8 cellular contexts compared by ENCODE assay signal in the genomic region with DNA sequence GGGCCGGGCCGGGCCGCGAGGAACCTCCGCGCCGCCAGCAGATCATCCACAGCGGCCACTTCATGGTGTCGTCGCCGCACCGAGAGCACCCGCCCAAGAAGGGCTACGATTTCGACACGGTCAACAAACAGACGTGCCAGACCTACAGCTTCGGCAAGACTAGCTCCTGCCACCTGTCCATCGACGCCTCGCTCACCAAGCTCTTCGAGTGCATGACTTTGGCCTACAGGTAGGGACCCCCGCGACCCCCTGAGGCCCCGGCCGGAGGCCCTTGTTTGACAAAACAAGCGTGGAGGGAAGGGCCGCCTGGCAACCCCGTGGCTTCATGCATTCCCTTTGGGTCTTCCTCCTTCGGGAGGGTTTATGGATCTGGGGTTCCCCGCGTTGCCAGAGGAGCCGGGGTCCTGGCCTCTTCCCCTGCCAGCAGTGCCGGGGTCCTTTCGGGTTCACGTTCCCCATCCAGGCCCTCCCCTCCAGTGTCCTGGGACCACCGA. TPM values are rescaled to one million over a fixed set of nuclear protein-coding genes. Genes with fewer than 3 reads are reported as not detected.
DNase-seq lines count a peak whose midpoint lies in the region; ATAC-seq, FAIRE-seq and TF ChIP-seq lines count a peak whose summit lies in the region.

No MANE protein-coding gene starts in this region.

- H4K20me1 ChIP-seq in BLaER1 treated with 17β-estradiol and CSF1 and Interleukin-3, amounts not matched to agents 10 nM and 100 nM, result peaks cover 23 to 55% (median 49%) of the 10 kb centered on the region in 11 experiments
- no peaks in the 10 kb centered on the region for H4K20me1 ChIP-seq in HCT116 (ENCODE audit: insufficient read depth)
- peaks cover 0 to 4% of the 10 kb centered on the region in 2 experiments for H4K20me1 ChIP-seq in H1 (replicated peaks in 1 of 2; ENCODE audit: control insufficient read depth in 1 of 2, insufficient read depth in 2 of 2, low read length in 2 of 2)

- H3K9me3 Mint-ChIP-seq in T-cell (no peaks in the 10 kb centered on the region), naive B cell (no peaks in the 10 kb centered on the region)

- H3K4me1 Mint-ChIP-seq in T-cell, result peaks cover 43 to 50% (median 46%) of the 10 kb centered on the region in 3 donors
- peaks cover 42 to 72% (median 65%) of the 10 kb centered on the region in 3 donors for H3K4me1 Mint-ChIP-seq in naive B cell

- TF ChIP-seq POLR2A in HCT116 (IDR thresholded peaks at IDR 0.05; ENCODE audit: borderline replicate concordance, extremely low read depth, insufficient read depth, insufficient read length) (no peak), H1 (IDR thresholded peaks at IDR 0.05; ENCODE audit: control extremely low read depth in 1 of 2, low read depth in 2 of 2, low read length in 2 of 2) (no peak)

- no peak overlapping the region for H2AFZ ChIP-seq in HCT116 (ENCODE audit: low read depth, low read length, poor library complexity, severe bottlenecking)
- no peak overlapping the region for H2AFZ ChIP-seq in H1 (ENCODE audit: low read length)

- CTCF ChIA-PET in HCT116 (lab: Charles Lee) (interaction anchor here (1.5 kb wide), 1 partner anchor 44 kb away, joined by 5 read pairs; no protein-coding TSS in a partner anchor), T-cell (lab: Charles Lee) (interaction anchor here in 1 of 2 donors (0.6 to 0.8 kb wide), 4 partner anchors 11 to 1741 kb away, joined by 3 to 5 read pairs (median 4); no protein-coding TSS in a partner anchor), H1 (lab: Charles Lee; ENCODE audit: partially characterized antibody) (interaction anchor here (3.8 kb wide), 1 partner anchor 45 kb away, joined by 26 read pairs; no protein-coding TSS in a partner anchor)

- H3K27ac Mint-ChIP-seq in T-cell (peak overlapping the region; percentile 92 to 97), naive B cell (peak overlapping the region; percentile 87 to 95 (median 91))

- H2BK12ac ChIP-seq in H1 (ENCODE audit: low read depth, low read length), result 0 out of 2 replicates have a peak overlapping the region, but pooled peaks have one; percentile 39

- H2AK5ac ChIP-seq in H1 (ENCODE audit: low read depth, low read length), result no peak overlapping the region

- no peak overlapping the region for H4K91ac ChIP-seq in H1 (replicated peaks; ENCODE audit: insufficient read length, low read length)

- peak overlapping the region; percentile 87 to 98 (median 96) for H3K4me3 ChIP-seq in BLaER1 treated with 17β-estradiol and CSF1 and Interleukin-3, amounts not matched to agents 10 nM and 100 nM
- H3K4me3 ChIP-seq in HCT116 (replicated peaks in 1 of 2; ENCODE audit: low read depth in 1 of 2, low read length in 2 of 2), result peak overlapping the region; percentile 69 to 83
- peak overlapping the region; percentile 62 to 74 (median 68) for H3K4me3 ChIP-seq in H1 (ENCODE audit: extremely low read depth in 1 of 4, insufficient read depth in 2 of 4, low read depth in 3 of 4, low read length in 4 of 4)

- H4K5ac ChIP-seq in H1 (ENCODE audit: insufficient read length, low read depth, low read length), result no peak overlapping the region

- 0 out of 2 replicates have a peak overlapping the region, but pooled peaks have one; percentile 35 for H2BK5ac ChIP-seq in H1 (ENCODE audit: low read depth, low read length)

- H3K36me3 ChIP-seq in BLaER1 treated with 17β-estradiol and CSF1 and Interleukin-3, amounts not matched to agents 10 nM and 100 nM, result peaks cover 0 to 8% (median 4%) of the 10 kb centered on the region in 11 experiments; a peak in 10 of 22 replicates
- peaks cover 4 to 17% of the 10 kb centered on the region in 2 experiments; a peak in 3 of 4 replicates for H3K36me3 ChIP-seq in HCT116 (ENCODE audit: control insufficient read depth in 1 of 2, insufficient read depth in 2 of 2, low read length in 2 of 2)
- H3K36me3 ChIP-seq in H1 (ENCODE audit: control insufficient read depth in 2 of 4, insufficient read depth in 4 of 4, low read length in 3 of 4), result no peaks in the 10 kb centered on the region; a peak in 1 of 8 replicates

- peak overlapping the region; percentile 86 to 92 (median 92) for H3K4me3 Mint-ChIP-seq in T-cell
- H3K4me3 Mint-ChIP-seq in naive B cell, result peak overlapping the region; percentile 86 to 96 (median 94)

- no peak for FAIRE-seq in H1 (lab: Jason Lieb, UNC)

- H4K8ac ChIP-seq in H1 (ENCODE audit: extremely low read depth, insufficient read depth, low read length), result peak overlapping the region; percentile 32; the same call in 1 of the 2 replicates

- H3K27me3 Mint-ChIP-seq in T-cell (no peaks in the 10 kb centered on the region), naive B cell (no peaks in the 10 kb centered on the region)

- peak overlapping the region; percentile 70 to 98 (median 97) for H3K27ac ChIP-seq in BLaER1 treated with 17β-estradiol and CSF1 and Interleukin-3, amounts not matched to agents 10 nM and 100 nM
- H3K27ac ChIP-seq in HCT116 (ENCODE audit: low read depth, low read length) (peak overlapping the region; percentile 79), H1 (ENCODE audit: low read depth, low read length) (no peak overlapping the region)

- H3K27me3 ChIP-seq in BLaER1 treated with 17β-estradiol and CSF1 and Interleukin-3, amounts not matched to agents 10 nM and 100 nM, result no peaks in the 10 kb centered on the region
- no peaks in the 10 kb centered on the region for H3K27me3 ChIP-seq in HCT116 (ENCODE audit: insufficient read depth, low read length)
- H3K27me3 ChIP-seq in H1 (replicated peaks in 1 of 4; ENCODE audit: control insufficient read depth in 3 of 4, extremely low read depth in 1 of 4, insufficient read depth in 3 of 4, low read length in 3 of 4), result peaks cover 4 to 21% (median 19%) of the 10 kb centered on the region in 4 experiments; a peak in 6 of 7 replicates

- no peak overlapping the region for H2BK20ac ChIP-seq in H1 (ENCODE audit: low read length)

- H3K4ac ChIP-seq in H1 (replicated peaks; ENCODE audit: insufficient read length, low read depth, low read length), result no peak overlapping the region

- H2BK15ac ChIP-seq in H1 (ENCODE audit: low read length), result no peak overlapping the region

- no peak overlapping the region for H3K14ac ChIP-seq in H1 (ENCODE audit: insufficient read length)

- H3K36me3 Mint-ChIP-seq in T-cell (peaks cover 5% of the 10 kb centered on the region), naive B cell (no peaks in the 10 kb centered on the region)

- TF ChIP-seq CTCF in HCT116 (IDR thresholded peaks at IDR 0.05 in 2 of 3, conservative IDR thresholded peaks at IDR 0.05 in 1 of 3; ENCODE audit: borderline replicate concordance in 1 of 3, insufficient read depth in 1 of 3, low read depth in 2 of 3, low read length in 2 of 3) (no peak), H1 (IDR thresholded peaks at IDR 0.05; ENCODE audit: control extremely low read depth in 1 of 3, insufficient read depth in 1 of 3, low read depth in 1 of 3, low read length in 3 of 3) (no peak)

- H3K56ac ChIP-seq in H1 (replicated peaks; ENCODE audit: insufficient read length, low read depth, low read length), result no peak overlapping the region

- RAD21 ChIA-PET in HCT116 (lab: Charles Lee; ENCODE audit: low non-redundant PET in 1 of 2, low total read pairs in 2 of 2, uncharacterized antibody in 2 of 2, unreplicated experiment in 2 of 2), result no interaction called here

- no peaks in the 10 kb centered on the region for H3K9me2 ChIP-seq in HCT116 (ENCODE audit: insufficient read depth)

- peaks cover 57 to 73% (median 64%) of the 10 kb centered on the region in 10 experiments for H3K4me1 ChIP-seq in BLaER1 treated with 17β-estradiol and CSF1 and Interleukin-3, amounts not matched to agents 10 nM and 100 nM
- H3K4me1 ChIP-seq in HCT116 (ENCODE audit: control insufficient read depth in 1 of 2, insufficient read depth in 2 of 2, low read length in 2 of 2) (peaks cover 17 to 30% of the 10 kb centered on the region in 2 experiments), H1 (replicated peaks in 1 of 4; ENCODE audit: control insufficient read depth in 3 of 4, insufficient read depth in 4 of 4, low read length in 3 of 4) (peaks cover 4 to 8% (median 5%) of the 10 kb centered on the region in 4 experiments; a peak in 5 of 7 replicates)

- no peak for TF ChIP-seq RAD21 in HCT116 (IDR thresholded peaks at IDR 0.05; ENCODE audit: low read depth)
- TF ChIP-seq RAD21 in H1 (IDR thresholded peaks at IDR 0.05 in 1 of 2, conservative IDR thresholded peaks at IDR 0.05 in 1 of 2; ENCODE audit: low read depth in 2 of 2, low read length in 2 of 2), result no peak

- DNase-seq in HCT116 (ENCODE audit: low read depth, low spot score) (no peak), T-cell (peak in 3 of 34 experiments; percentile 24 to 32 (median 25)), H1 (ENCODE audit: low read depth in 1 of 2, low spot score in 2 of 2) (peak in 1 of 2 experiments; percentile 75), naive B cell (no peak), HuH-7 (ENCODE audit: low spot score) (no peak)

- H3K79me2 ChIP-seq in HCT116 (ENCODE audit: insufficient read depth, low read length), result peaks cover 52% of the 10 kb centered on the region
- H3K79me2 ChIP-seq in H1 (ENCODE audit: control insufficient read depth in 1 of 2, insufficient read depth in 2 of 2, low read length in 2 of 2), result peaks cover 4 to 21% of the 10 kb centered on the region in 2 experiments; a peak in 3 of 4 replicates

- no TSS peak for BruUV-seq in HCT116 (replicated peaks; lab: Mats Ljungman, UMichigan)

- H3K23me2 ChIP-seq in H1 (ENCODE audit: low read depth, low read length), result peaks cover 13% of the 10 kb centered on the region; the same call in 1 of the 2 replicates

- peak overlapping the region; percentile 93 to 99 (median 98) for H3K9ac ChIP-seq in BLaER1 treated with 17β-estradiol and CSF1 and Interleukin-3, amounts not matched to agents 10 nM and 100 nM
- H3K9ac ChIP-seq in HCT116 (ENCODE audit: low read length) (peak overlapping the region; percentile 87), H1 (replicated peaks in 1 of 4; ENCODE audit: extremely low read depth in 1 of 4, low read depth in 3 of 4, low read length in 3 of 4) (peak overlapping the region; percentile 34 to 63 (median 44); a peak in 6 of 7 replicates)

- H2BK120ac ChIP-seq in H1 (replicated peaks; ENCODE audit: low read depth, low read length), result no peak overlapping the region

- no peak overlapping the region for H3K23ac ChIP-seq in H1 (ENCODE audit: insufficient read length)

- H3K18ac ChIP-seq in H1 (ENCODE audit: extremely low read depth, low read length), result no peak overlapping the region; the same call in 1 of the 2 replicates

- ATAC-seq in HCT116, result peak; percentile 35
- ATAC-seq in T-cell (replicated peaks in 1 of 4), result peak; percentile 7 to 33 (median 26)
- ATAC-seq in naive B cell (ENCODE audit: low read depth in 2 of 2), result peak in 1 of 2 donors; percentile 10
- ATAC-seq in GM18520 (IDR thresholded peaks at IDR 0.05; ENCODE audit: unreplicated experiment), result no peak
- no peak for ATAC-seq in GM19328 (IDR thresholded peaks at IDR 0.05; ENCODE audit: unreplicated experiment)

- 8% methylated on average over 37 of the region's 37 CpGs; no CpG with 5 or more reads in 1 of the 2 experiments for WGBS in H1 (ENCODE audit: extremely low coverage in 1 of 2, insufficient coverage in 1 of 2, insufficient read length in 1 of 2, insufficient replicate concordance in 2 of 2, low coverage in 1 of 2, low lambda C conversion rate in 2 of 2, missing lambda C conversion rate in 1 of 2), 2 experiments

- POLR2A ChIA-PET in HCT116 (lab: Charles Lee) (interaction anchor here (1.4 kb wide), 1 partner anchor 15 kb away, joined by 5 read pairs; no protein-coding TSS in a partner anchor), T-cell (lab: Charles Lee) (no interaction called here), H1 (lab: Charles Lee; ENCODE audit: partially characterized antibody) (interaction anchor here (1.3 to 2.0 kb wide), 5 partner anchors 10 to 146 kb away, joined by 3 to 20 read pairs (median 5); no protein-coding TSS in a partner anchor)

- H3K4me2 ChIP-seq in BLaER1 treated with 17β-estradiol and CSF1 and Interleukin-3, amounts not matched to agents 10 nM and 100 nM, result peak overlapping the region; percentile 93 to 100 (median 98)
- H3K4me2 ChIP-seq in HCT116 (ENCODE audit: low read length), result peak overlapping the region; percentile 89
- peak overlapping the region; percentile 87 to 98 for H3K4me2 ChIP-seq in H1 (ENCODE audit: insufficient read depth in 1 of 2, low read depth in 2 of 2, low read length in 2 of 2)

- TF ChIP-seq EP300 in H1 (IDR thresholded peaks at IDR 0.05; ENCODE audit: borderline replicate concordance in 1 of 2, low read depth in 2 of 2, low read length in 2 of 2), result no peak

- intact Hi-C loops in HCT116 (cut with micrococcal nuclease), result no loop called here

- H3K79me1 ChIP-seq in H1 (ENCODE audit: low read depth, low read length), result peaks cover 8% of the 10 kb centered on the region; the same call in 1 of the 2 replicates

- peaks cover 0 to 10% (median 5%) of the 10 kb centered on the region in 11 experiments; a peak in 12 of 22 replicates for H3K9me3 ChIP-seq in BLaER1 treated with 17β-estradiol and CSF1 and Interleukin-3, amounts not matched to agents 10 nM and 100 nM (replicated peaks in 1 of 11)
- H3K9me3 ChIP-seq in HCT116 (ENCODE audit: control insufficient read depth in 1 of 2, insufficient read depth in 1 of 2, low read depth in 1 of 2, low read length in 2 of 2) (no peaks in the 10 kb centered on the region), H1 (ENCODE audit: insufficient read depth in 2 of 2, low read depth in 1 of 2, low read length in 1 of 2) (no peaks in the 10 kb centered on the region)

RNA-seq across cellular contexts. Expression of a gene that starts 0.5 kb away (rescaled TPM):
- 46.3 TPM for total RNA-seq in HCT116 (2021; ENCODE audit: unreplicated experiment)
- polyA plus RNA-seq in HCT116 (2012), result 26.2 and 26.3 TPM in 2 replicates
- total RNA-seq in T-cell, result 100 to 1,000 TPM in 2 of 5 donors, 10 to 100 TPM in 3; 87.9 to 113 (median 98.3) TPM
- total RNA-seq in H1 (2021; fragmentation: NEBNext Ultra II Directional; extraction: Animal tissue kit (Norgen Biotek cat#: 25700)), result 40.4 and 40.5 TPM in 2 replicates
- polyA plus RNA-seq in H1 (2011; rRNA removed), result 5.5 and 13.2 TPM in 2 replicates
- 4.1 TPM for polyA plus RNA-seq in H1 (2011; cell fraction: cytosol; rRNA removed)
- 18.6 TPM for polyA plus RNA-seq in H1 (2011; cell fraction: nucleus; rRNA removed)
- polyA plus RNA-seq in H1 (2012, experiment 1 of 2), result 15.2 to 19.4 TPM (median 18.9 TPM) in 4 replicates
- 13.9 TPM for polyA plus RNA-seq in H1 (2012, experiment 2 of 2)
- polyA plus RNA-seq in H1 (2013, experiment 1 of 2), result 33.1 TPM
- polyA plus RNA-seq in H1 (2013, experiment 2 of 2), result 33.0 TPM
- polyA minus RNA-seq in H1 (2011; rRNA and poly(A)+ RNA removed), result 10.0 and 15.5 TPM in 2 replicates
- polyA minus RNA-seq in H1 (2011; cell fraction: cytosol; rRNA and poly(A)+ RNA removed), result 23.0 TPM
- 35.1 TPM for polyA minus RNA-seq in H1 (2011; cell fraction: nucleus; rRNA and poly(A)+ RNA removed)
- polyA plus RNA-seq in naive B cell (ENCODE audit: low read depth in 6 of 6), result 10 to 100 TPM in 4 of 6 donors, 1 to 10 TPM in 2; 8.5 to 30.4 (median 11.0) TPM

RNA-seq across cellular contexts. Expression of a gene that starts 57.4 kb away (rescaled TPM):
- total RNA-seq in HCT116 (2021; ENCODE audit: unreplicated experiment), result 14.2 TPM
- 9.7 and 10.5 TPM in 2 replicates for polyA plus RNA-seq in HCT116 (2012)
- 1 to 10 TPM; 5.3 to 7.4 (median 6.7) TPM for total RNA-seq in T-cell
- total RNA-seq in H1 (2021; fragmentation: NEBNext Ultra II Directional; extraction: Animal tissue kit (Norgen Biotek cat#: 25700)), result 12.7 and 13.6 TPM in 2 replicates
- polyA plus RNA-seq in H1 (2011; rRNA removed), result 11.9 and 13.9 TPM in 2 replicates
- 10.4 TPM for polyA plus RNA-seq in H1 (2011; cell fraction: cytosol; rRNA removed)
- 12.9 TPM for polyA plus RNA-seq in H1 (2011; cell fraction: nucleus; rRNA removed)
- polyA plus RNA-seq in H1 (2012, experiment 1 of 2), result 10.9 to 13.5 TPM (median 11.5 TPM) in 4 replicates
- 7.6 TPM for polyA plus RNA-seq in H1 (2012, experiment 2 of 2)
- polyA plus RNA-seq in H1 (2013, experiment 1 of 2), result 6.2 TPM
- polyA plus RNA-seq in H1 (2013, experiment 2 of 2), result 6.1 TPM
- polyA minus RNA-seq in H1 (2011; rRNA and poly(A)+ RNA removed), result 11.8 and 13.5 TPM in 2 replicates
- polyA minus RNA-seq in H1 (2011; cell fraction: cytosol; rRNA and poly(A)+ RNA removed), result 10.1 TPM
- polyA minus RNA-seq in H1 (2011; cell fraction: nucleus; rRNA and poly(A)+ RNA removed), result 11.5 TPM
- 100 to 1,000 TPM in 3 of 6 donors, 10 to 100 TPM in 3; 65.2 to 135 (median 87.0) TPM for polyA plus RNA-seq in naive B cell (ENCODE audit: low read depth in 6 of 6)

Comparison
In these comparisons a context has a peak if more than half of its experiments do, and no peak if none do; other contexts are left out.
1. H3K9ac ChIP-seq: peak in every context shown above with its lines; median percentile 98 in BLaER1 treated with 17β-estradiol and CSF1 and Interleukin-3, amounts not matched to agents 10 nM and 100 nM; 87 in HCT116; 44 in H1.
2. ATAC-seq: peak in HCT116 (single experiment) and T-cell (4 of 4); none in GM18520 (single experiment) and GM19328 (single experiment).
3. POLR2A ChIA-PET loops: an anchor here in HCT116 (1.4 kb wide) and H1 (1.3 to 2.0 kb wide); none called in T-cell.
4. Peak in every context shown above with its lines, with median percentiles within 50 percentile points of each other: H3K4me2 ChIP-seq and H3K4me3 ChIP-seq.